Comparison of ENCODE assay signal across 23 cellular contexts in the genomic region with DNA sequence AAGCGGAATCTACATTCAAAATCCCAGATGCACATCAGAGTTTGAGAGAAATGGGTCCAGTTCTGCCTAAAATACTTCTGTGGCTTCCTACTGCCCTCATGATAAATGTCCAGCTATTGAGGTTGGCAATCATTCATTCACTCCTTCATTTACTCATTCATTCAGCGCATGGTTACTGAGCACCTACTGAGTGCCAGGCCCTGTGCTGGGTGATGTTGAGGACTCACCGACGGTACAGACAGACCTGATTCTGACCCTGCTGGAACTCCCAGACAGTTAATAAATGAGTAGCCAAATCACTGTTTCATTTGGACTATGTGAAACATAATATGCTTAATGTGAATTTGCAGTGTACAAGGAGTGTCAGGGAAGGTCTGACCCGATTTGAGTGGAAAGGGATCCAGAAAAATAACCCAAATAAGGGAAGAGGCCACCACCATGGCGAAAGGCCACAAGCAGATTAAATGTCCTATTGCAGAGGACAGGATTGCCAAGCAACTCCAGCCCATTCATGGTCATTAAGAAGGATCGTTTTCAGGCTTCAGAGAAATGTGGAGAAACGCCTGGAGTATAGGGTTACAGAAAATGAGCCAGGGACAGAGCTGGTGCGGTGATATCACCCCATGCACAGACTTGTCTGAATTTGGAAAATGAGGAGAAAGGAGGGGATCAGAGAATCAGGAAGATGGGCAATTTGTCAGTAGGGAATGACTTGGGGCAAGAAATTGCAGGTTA. TPM values are rescaled to one million over a fixed set of nuclear protein-coding genes. Genes with fewer than 3 reads are reported as not detected.
"Had no signal": no experiment of that assay in that cellular context is flagged by ENCODE, and none has a peak within 500 bp of the region (broad histone marks: within the 10 kb centered on the region; RNA-seq: fewer than 3 reads in every experiment).

No MANE protein-coding gene starts in this region.

- H3K27ac ChIP-seq: breast epithelium, dorsolateral prefrontal cortex, foreskin keratinocyte, suprapubic skin had no signal

- H3K4me1 ChIP-seq: breast epithelium, foreskin keratinocyte, suprapubic skin had no signal

- FAIRE-seq: endometrium had no signal

- DNase-seq: activated CD4-positive, alpha-beta T cell treated with anti-CD3 and anti-CD28 coated beads, Interleukin-2, amount 50 U/mL, for 48 hours; activated CD4-positive, CD25-positive, alpha-beta regulatory T cell treated with anti-CD3 and anti-CD28 coated beads, Interleukin-2, amount 50 U/mL, for 72 hours; activated CD8-positive, alpha-beta memory T cell treated with anti-CD3 and anti-CD28 coated beads, Interleukin-2, amount 10 ng/mL, durations not matched to agents 7 days and 5 days; activated effector memory CD4-positive, alpha-beta T cell treated with anti-CD3 and anti-CD28 coated beads, Interleukin-2, amount 50 U/mL, for 16 hours; activated T-cell treated with anti-CD3 and anti-CD28 coated beads, Interleukin-2, amount 50 U/mL, for 24 hours; dorsolateral prefrontal cortex; foreskin keratinocyte; head of caudate nucleus; mammary epithelial cell; mucosa of descending colon; natural killer cell; occipital lobe; stimulated activated CD4-positive, alpha-beta T cell treated with anti-CD3 and anti-CD28 coated beads, Interleukin-4, amount 100 ng/mL, for 1 hour; stimulated activated CD8-positive, alpha-beta memory T cell treated with anti-CD3 and anti-CD28 coated beads, Interleukin-4, amount 100 ng/mL, for 48 hours; stimulated activated naive CD8-positive, alpha-beta T cell treated with anti-CD3 and anti-CD28 coated beads, Interleukin-15, Interleukin-2, amounts not matched to agents 100 U/mL and 50 U/mL, for 24 hours had no signal

- H3K36me3 ChIP-seq: breast epithelium, suprapubic skin had no signal

- H3K9me3 ChIP-seq: mucosa of descending colon, suprapubic skin had no signal

- H3K4me3 ChIP-seq: breast epithelium, dorsolateral prefrontal cortex, mucosa of descending colon, suprapubic skin had no signal

- H3K27me3 ChIP-seq: breast epithelium, dorsolateral prefrontal cortex, foreskin keratinocyte, suprapubic skin had no signal

- ATAC-seq: activated CD8-positive, alpha-beta memory T cell treated with anti-CD3 and anti-CD28 coated beads, Interleukin-2, amount 10 ng/mL, durations not matched to agents 7 days and 5 days; esophagus mucosa; foreskin keratinocyte; left lobe of liver; mucosa of descending colon; natural killer cell; stimulated activated naive CD8-positive, alpha-beta T cell treated with anti-CD3 and anti-CD28 coated beads, Interleukin-15, Interleukin-2, amounts not matched to agents 100 U/mL and 50 U/mL, for 24 hours had no signal

RNA-seq across cellular contexts. Expression of gene LEUTX, which starts 34.8 kb away (rescaled TPM):
- total RNA-seq: activated CD8-positive, alpha-beta memory T cell treated with anti-CD3 and anti-CD28 coated beads, Interleukin-2, amount 10 ng/mL, durations not matched to agents 7 days and 5 days; breast epithelium; dorsolateral prefrontal cortex; esophagus mucosa; foreskin keratinocyte; left lobe of liver; mammary epithelial cell; mucosa of descending colon; natural killer cell; occipital lobe; pulmonary artery endothelial cell; suprapubic skin; T-helper 2 cell treated with Interferon-gamma antibody and Interleukin-4, amounts not matched to agents 100 ng/mL and 5 ng/mL, for 36 hours; urinary bladder had no signal
- polyA plus RNA-seq: foreskin keratinocyte, mammary epithelial cell, urinary bladder had no signal
